ENCODE assay signal across 9 cellular contexts in the genomic region with DNA sequence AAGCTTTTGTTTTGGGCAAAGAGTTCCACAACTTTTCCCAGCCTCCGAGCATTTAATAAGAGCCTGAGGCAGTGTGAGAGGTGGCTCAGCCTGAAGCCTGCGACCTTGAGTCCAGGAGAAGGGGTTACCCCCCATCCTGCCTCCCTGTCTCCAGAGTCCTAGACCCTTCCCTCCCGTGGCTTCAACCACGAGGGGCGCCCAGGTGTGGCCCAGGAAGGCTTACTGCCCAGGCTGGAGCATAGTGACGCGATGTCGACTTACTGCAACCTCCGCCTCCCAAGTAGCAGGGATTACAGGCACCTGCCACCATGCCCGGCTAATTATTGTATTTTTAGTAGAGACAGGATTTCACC. TPM values are rescaled to one million over a fixed set of nuclear protein-coding genes. Genes with fewer than 3 reads are reported as not detected.
DNase-seq lines count a peak whose midpoint lies in the region; TF ChIP-seq lines count a peak whose summit lies in the region.
"Had no signal": no experiment of that assay in that cellular context is flagged by ENCODE, and none has a peak within 500 bp of the region (broad histone marks: within the 10 kb centered on the region; RNA-seq: fewer than 3 reads in every experiment).

No MANE protein-coding gene starts in this region.

- BruUV-seq in Caco-2 (replicated peaks; lab: Mats Ljungman, UMichigan), result no TSS peak

- CTCF ChIA-PET in Caco-2 (lab: Charles Lee), result interaction anchor here (1.0 kb wide), 1 partner anchor 129 kb away, joined by 3 read pairs; no protein-coding TSS in a partner anchor

- H3K36me3 Mint-ChIP-seq in Caco-2 (ENCODE audit: insufficient read depth, unreplicated experiment) (no peaks in the 10 kb centered on the region), glutamatergic neuron (ENCODE audit: unreplicated experiment) (no peaks in the 10 kb centered on the region)

- TF ChIP-seq POLR2A in lower leg skin (IDR thresholded peaks at IDR 0.05), result no peak

- H3K27me3 ChIP-seq in Caco-2 (replicated peaks; ENCODE audit: control insufficient read depth, insufficient read depth, low read length) (no peaks in the 10 kb centered on the region), SJCRH30 (no peaks in the 10 kb centered on the region), trophoblast cell (ENCODE audit: insufficient read depth, low read length) (no peaks in the 10 kb centered on the region)

- H3K36me3 ChIP-seq in Caco-2 (ENCODE audit: control insufficient read depth, insufficient read depth, low read length) (no peaks in the 10 kb centered on the region), SJCRH30 (no peaks in the 10 kb centered on the region), trophoblast cell (ENCODE audit: control insufficient read depth in 1 of 2, insufficient read depth in 2 of 2, low read length in 2 of 2) (no peaks in the 10 kb centered on the region)

- no peaks in the 10 kb centered on the region for H3K79me1 ChIP-seq in trophoblast cell (ENCODE audit: low read length)

- POLR2A ChIA-PET in Caco-2 (lab: Charles Lee), result no interaction called here

- no peak overlapping the region for H4K12ac ChIP-seq in trophoblast cell (ENCODE audit: low read depth, low read length)

- no peak overlapping the region; the same call in 1 of the 2 replicates for H3K4me3 ChIP-seq in Caco-2 (ENCODE audit: low read depth, low read length)
- H3K4me3 ChIP-seq in SJCRH30, result peak overlapping the region; percentile 55
- H3K4me3 ChIP-seq in trophoblast cell (ENCODE audit: low read depth, low read length), result no peak overlapping the region
- no peak overlapping the region for H3K4me3 ChIP-seq in lower leg skin (ENCODE audit: low read depth, poor library complexity, severe bottlenecking)

- peak overlapping the region; percentile 69 for H3K4me3 Mint-ChIP-seq in Caco-2 (ENCODE audit: unreplicated experiment)
- peak overlapping the region; percentile 49 for H3K4me3 Mint-ChIP-seq in glutamatergic neuron (ENCODE audit: unreplicated experiment)

- H3K4me1 ChIP-seq in Caco-2, result no peaks in the 10 kb centered on the region
- peaks cover 23% of the 10 kb centered on the region for H3K4me1 ChIP-seq in SJCRH30
- peaks cover 0 to 3% of the 10 kb centered on the region in 2 experiments for H3K4me1 ChIP-seq in trophoblast cell (ENCODE audit: control insufficient read depth in 1 of 2, insufficient read depth in 2 of 2, low read length in 2 of 2)

- H3K9me3 Mint-ChIP-seq in Caco-2 (ENCODE audit: unreplicated experiment) (no peaks in the 10 kb centered on the region), glutamatergic neuron (ENCODE audit: unreplicated experiment) (peaks cover 13% of the 10 kb centered on the region)

- H4K8ac ChIP-seq in trophoblast cell (ENCODE audit: low read depth, low read length), result no peak overlapping the region

- H4K91ac ChIP-seq in trophoblast cell (ENCODE audit: low read depth, low read length), result no peak overlapping the region

- H3K27ac Mint-ChIP-seq in Caco-2 (ENCODE audit: unreplicated experiment), result no peak overlapping the region
- no peak overlapping the region for H3K27ac Mint-ChIP-seq in glutamatergic neuron (ENCODE audit: unreplicated experiment)

- no peak overlapping the region for H3K14ac ChIP-seq in trophoblast cell (ENCODE audit: low read length)

- H3K4me2 ChIP-seq in trophoblast cell (ENCODE audit: low read length), result peak overlapping the region; percentile 95

- no peak overlapping the region for H3K18ac ChIP-seq in trophoblast cell (ENCODE audit: low read length)

- H3K9me3 ChIP-seq in Caco-2 (no peaks in the 10 kb centered on the region), SJCRH30 (replicated peaks) (no peaks in the 10 kb centered on the region), trophoblast cell (ENCODE audit: insufficient read depth, low read depth, low read length) (no peaks in the 10 kb centered on the region)

- H3K27me3 Mint-ChIP-seq in Caco-2 (ENCODE audit: insufficient read depth, unreplicated experiment) (no peaks in the 10 kb centered on the region), glutamatergic neuron (ENCODE audit: unreplicated experiment) (peaks cover 9% of the 10 kb centered on the region)

- H3K4me1 Mint-ChIP-seq in Caco-2 (ENCODE audit: low read depth, unreplicated experiment) (no peaks in the 10 kb centered on the region), glutamatergic neuron (ENCODE audit: low read depth, unreplicated experiment) (peaks cover 3% of the 10 kb centered on the region)

- H3K23ac ChIP-seq in trophoblast cell (ENCODE audit: low read length), result no peak overlapping the region

- H2BK120ac ChIP-seq in trophoblast cell (ENCODE audit: insufficient read depth, low read length, poor library complexity), result no peak overlapping the region

- H3K79me2 ChIP-seq in trophoblast cell (ENCODE audit: control insufficient read depth, insufficient read depth, low read length, poor library complexity), result peaks cover 2% of the 10 kb centered on the region

- WGBS in trophoblast cell (ENCODE audit: extremely low coverage, insufficient coverage, insufficient read length), result no CpG with 5 or more reads among the region's 10 CpGs
- 75 to 78% methylated on average over 10 of the region's 10 CpGs for WGBS in lower leg skin, 2 donors

- no peak overlapping the region for H2AK5ac ChIP-seq in trophoblast cell (ENCODE audit: low read length)

- TF ChIP-seq CTCF in Caco-2 (IDR thresholded peaks at IDR 0.05; ENCODE audit: insufficient read depth in 1 of 2, low read depth in 1 of 2, low read length in 1 of 2, severe bottlenecking in 1 of 2, unreplicated experiment in 1 of 2) (no peak), glutamatergic neuron (IDR thresholded peaks at IDR 0.05; ENCODE audit: partially characterized antibody, unreplicated experiment) (no peak), lower leg skin (IDR thresholded peaks at IDR 0.05) (no peak)

- DNase-seq in Caco-2 (no peak), SJCRH30 (peak in 1 of 2 experiments; percentile 33), glutamatergic neuron (no peak), trophoblast cell (no peak), lower leg skin (ENCODE audit: low spot score in 2 of 2) (no peak), NCI-H2107 treated with DMSO at 0.1 percent for 48 hours (lab: John Stamatoyannopoulos, UW; ENCODE audit: unreplicated experiment) (no peak), Ammon's horn (ENCODE audit: low spot score) (no peak)
- no peak for DNase-seq in stimulated activated CD4-positive, alpha-beta T cell treated with anti-CD3 and anti-CD28 coated beads, Interleukin-1b, Interleukin-23, amount 100 ng/mL, for 48 hours

- no peak overlapping the region for H2BK5ac ChIP-seq in trophoblast cell (ENCODE audit: low read depth, low read length, poor library complexity)

- H2BK12ac ChIP-seq in trophoblast cell (ENCODE audit: low read length), result no peak overlapping the region

- H3K4ac ChIP-seq in trophoblast cell (ENCODE audit: low read depth, low read length), result no peak overlapping the region

- H2AFZ ChIP-seq in trophoblast cell (ENCODE audit: insufficient read depth, low read length, poor library complexity), result no peak overlapping the region

- peak overlapping the region; percentile 27; the same call in 1 of the 2 replicates for H3K27ac ChIP-seq in SJCRH30
- H3K27ac ChIP-seq in trophoblast cell (ENCODE audit: low read depth, low read length), result no peak overlapping the region

- intact Hi-C loops in Caco-2 (cut with micrococcal nuclease; ENCODE audit: unreplicated experiment) (no loop called here), lower leg skin (cut with DNase I; ENCODE audit: low total_unique reads) (no loop called here)

- H3K9ac ChIP-seq in trophoblast cell (ENCODE audit: low read length), result no peak overlapping the region

RNA-seq across cellular contexts. Expression of gene LRRC43, which starts 0.6 kb away (rescaled TPM):
- total RNA-seq in Caco-2 (2022) (0.34 TPM in 1 of 2 replicates, not detected in the other), glutamatergic neuron (ENCODE audit: unreplicated experiment) (4.3 TPM), lower leg skin (1 to 10 TPM in 2 of 4 donors, not detected in 2; 1.2 to 2.3 TPM)
- 0.61 and 0.79 TPM in 2 replicates for total RNA-seq in SJCRH30 (2014; rRNA removed; shearing (Covaris generic))
- 0.11 and 0.34 TPM in 2 replicates for polyA plus RNA-seq in trophoblast cell (2013)

RNA-seq across cellular contexts. Expression of gene IL31, which starts 9.5 kb away (rescaled TPM):
- not detected in 2 replicates for total RNA-seq in Caco-2 (2022)
- total RNA-seq in SJCRH30 (2014; rRNA removed; shearing (Covaris generic)), result not detected in 2 replicates
- total RNA-seq in glutamatergic neuron (ENCODE audit: unreplicated experiment), result not detected
- polyA plus RNA-seq in trophoblast cell (2013), result 0.07 TPM in 1 of 2 replicates, not detected in the other
- total RNA-seq in lower leg skin, result not detected
- total RNA-seq: lung had no signal
- polyA plus RNA-seq: lung had no signal

RNA-seq across cellular contexts. Expression of gene B3GNT4, which starts 19.9 kb away (rescaled TPM):
- total RNA-seq in Caco-2 (2022), result 2.2 and 3.8 TPM in 2 replicates
- 0.26 TPM in 1 of 2 replicates, not detected in the other for total RNA-seq in SJCRH30 (2014; rRNA removed; shearing (Covaris generic))
- total RNA-seq in glutamatergic neuron (ENCODE audit: unreplicated experiment), result 1.8 TPM
- polyA plus RNA-seq in trophoblast cell (2013), result 0.35 and 0.47 TPM in 2 replicates
- 10 to 100 TPM in 1 of 4 donors, 1 to 10 TPM in 3; 7.4 to 14.9 (median 8.1) TPM for total RNA-seq in lower leg skin

RNA-seq across cellular contexts. Expression of gene DIABLO, which starts 42.3 kb away (rescaled TPM):
- total RNA-seq in Caco-2 (2022) (76.1 and 86.6 TPM in 2 replicates), glutamatergic neuron (ENCODE audit: unreplicated experiment) (68.7 TPM), lower leg skin (10 to 100 TPM; 35.5 to 43.9 (median 40.8) TPM)
- total RNA-seq in SJCRH30 (2014; rRNA removed; shearing (Covaris generic)), result 61.6 and 64.0 TPM in 2 replicates
- 77.9 and 78.5 TPM in 2 replicates for polyA plus RNA-seq in trophoblast cell (2013)
